In genomic region chr19:3670258-3670795, GRCh38 we compare ENCODE assay signal across 1 cellular context.
A peak's percentile ranks its signal among the peaks of the same experiment; 100 is the strongest.
TF ChIP-seq lines count a peak whose summit lies in the region.

No MANE protein-coding gene starts in this region.

TF ChIP-seq in K562, 482 proteins besides CTCF, POLR2A, EP300 and RAD21 (continued from another document and continues in another):
- TF ChIP-seq ZNF398 (CRISPR knock-in tag; IDR thresholded peaks at IDR 0.05), result no peak
- no peak for TF ChIP-seq MGA (IDR thresholded peaks at IDR 0.05)
- peak; percentile 99 for TF ChIP-seq KDM5B (IDR thresholded peaks at IDR 0.05; ENCODE audit: insufficient replicate concordance, low read depth, low read length)
- no peak for TF ChIP-seq ZNF583 (CRISPR knock-in tag; IDR thresholded peaks at IDR 0.05)
- no peak for TF ChIP-seq E2F3 (CRISPR knock-in tag; IDR thresholded peaks at IDR 0.05)
- no peak for TF ChIP-seq ARID3A (IDR thresholded peaks at IDR 0.05; ENCODE audit: borderline replicate concordance, low read depth, low read length)
- no peak for TF ChIP-seq ZHX1 (conservative IDR thresholded peaks at IDR 0.05; ENCODE audit: low read length)
- TF ChIP-seq CEBPZ (IDR thresholded peaks at IDR 0.05; ENCODE audit: borderline replicate concordance, low read depth, low read length), result no peak
- TF ChIP-seq CHAMP1 (IDR thresholded peaks at IDR 0.05), result no peak
- TF ChIP-seq ZNF707 (CRISPR knock-in tag; conservative IDR thresholded peaks at IDR 0.05), result no peak
- no peak for TF ChIP-seq PHTF2 (CRISPR knock-in tag; IDR thresholded peaks at IDR 0.05)
- TF ChIP-seq NBN (IDR thresholded peaks at IDR 0.05; ENCODE audit: low read depth), result no peak; the same call in 1 of the 2 replicates
- no peak for TF ChIP-seq REST (CRISPR knock-in tag; IDR thresholded peaks at IDR 0.05; ENCODE audit: low read depth)
- TF ChIP-seq NKRF (IDR thresholded peaks at IDR 0.05; ENCODE audit: borderline replicate concordance), result 0 out of 2 replicates have a peak, but pooled peaks have one; percentile 14
- no peak for TF ChIP-seq GABPB2 (CRISPR knock-in tag; conservative IDR thresholded peaks at IDR 0.05)
